27 cellular contexts compared by ENCODE assay signal in genomic region chr12:31781894-31782540, GRCh38. TPM values are rescaled to one million over a fixed set of nuclear protein-coding genes. Genes with fewer than 3 reads are reported as not detected.
DNase-seq lines count a peak whose midpoint lies in the region; ATAC-seq and TF ChIP-seq lines count a peak whose summit lies in the region.
"Had no signal": no experiment of that assay in that cellular context is flagged by ENCODE, and none has a peak within 500 bp of the region (broad histone marks: within the 10 kb centered on the region; RNA-seq: fewer than 3 reads in every experiment).

No MANE protein-coding gene starts in this region.

- H3K4me2 ChIP-seq in OCI-LY1 (ENCODE audit: low read length) (no peak overlapping the region), hepatocyte (no peak overlapping the region)

- H3K9me3 Mint-ChIP-seq in activated naive CD4-positive, alpha-beta T cell treated with anti-CD3 and anti-CD28 coated beads, Interleukin-2, amount 10 ng/mL, durations not matched to agents 7 days and 5 days: peaks cover 14% of the 10 kb centered on the region
- H3K9me3 Mint-ChIP-seq in activated CD4-positive, alpha-beta memory T cell treated with anti-CD3 and anti-CD28 coated beads for 36 hours: peaks cover 11% of the 10 kb centered on the region

- H3K27ac ChIP-seq in OCI-LY1 (ENCODE audit: low read depth, low read length, poor library complexity, severe bottlenecking): no peak overlapping the region
- H3K27ac ChIP-seq in hepatocyte: no peak overlapping the region
- H3K27ac ChIP-seq: Peyer's patch, SK-N-MC had no signal

- intact Hi-C loops in activated CD4-positive, alpha-beta memory T cell treated with anti-CD3 and anti-CD28 coated beads for 36 hours (cut with micrococcal nuclease): no loop called here

- no peaks in the 10 kb centered on the region for H3K4me1 Mint-ChIP-seq in activated naive CD4-positive, alpha-beta T cell treated with anti-CD3 and anti-CD28 coated beads, Interleukin-2, amount 10 ng/mL, durations not matched to agents 7 days and 5 days
- H3K4me1 Mint-ChIP-seq in activated CD4-positive, alpha-beta memory T cell treated with anti-CD3 and anti-CD28 coated beads for 36 hours (ENCODE audit: low read depth): no peaks in the 10 kb centered on the region

- no peak overlapping the region for H3K4me3 Mint-ChIP-seq in activated naive CD4-positive, alpha-beta T cell treated with anti-CD3 and anti-CD28 coated beads, Interleukin-2, amount 10 ng/mL, durations not matched to agents 7 days and 5 days
- no peak overlapping the region for H3K4me3 Mint-ChIP-seq in activated CD4-positive, alpha-beta memory T cell treated with anti-CD3 and anti-CD28 coated beads for 36 hours
- H3K4me3 Mint-ChIP-seq: CD14-positive monocyte; CD8-positive, alpha-beta memory T cell had no signal

- no peaks in the 10 kb centered on the region for H3K27me3 Mint-ChIP-seq in activated naive CD4-positive, alpha-beta T cell treated with anti-CD3 and anti-CD28 coated beads, Interleukin-2, amount 10 ng/mL, durations not matched to agents 7 days and 5 days
- no peaks in the 10 kb centered on the region for H3K27me3 Mint-ChIP-seq in activated CD4-positive, alpha-beta memory T cell treated with anti-CD3 and anti-CD28 coated beads for 36 hours
- H3K27me3 Mint-ChIP-seq: CD8-positive, alpha-beta memory T cell had no signal

- no peak for TF ChIP-seq CTCF in OCI-LY1 (IDR thresholded peaks at IDR 0.05; ENCODE audit: low read length)
- no peak for TF ChIP-seq CTCF in hepatocyte (IDR thresholded peaks at IDR 0.05; ENCODE audit: poor library complexity)

- no peak overlapping the region for H3K4me3 ChIP-seq in OCI-LY1 (ENCODE audit: low read depth, low read length, poor library complexity, severe bottlenecking)
- no peak overlapping the region for H3K4me3 ChIP-seq in hepatocyte
- H3K4me3 ChIP-seq: GM12878, Peyer's patch, SK-N-MC had no signal

- H3K36me3 ChIP-seq in OCI-LY1 (ENCODE audit: insufficient read depth, low read length) (no peaks in the 10 kb centered on the region), hepatocyte (replicated peaks; ENCODE audit: insufficient read depth, low read depth) (no peaks in the 10 kb centered on the region)
- H3K36me3 ChIP-seq: BE2C, Peyer's patch had no signal

- peaks cover 7% of the 10 kb centered on the region for H3K36me3 Mint-ChIP-seq in activated naive CD4-positive, alpha-beta T cell treated with anti-CD3 and anti-CD28 coated beads, Interleukin-2, amount 10 ng/mL, durations not matched to agents 7 days and 5 days
- no peaks in the 10 kb centered on the region for H3K36me3 Mint-ChIP-seq in activated CD4-positive, alpha-beta memory T cell treated with anti-CD3 and anti-CD28 coated beads for 36 hours

- no peak overlapping the region for H3K9ac ChIP-seq in OCI-LY1 (ENCODE audit: low read length)

- CTCF ChIA-PET in activated naive CD4-positive, alpha-beta T cell treated with anti-CD3 and anti-CD28 coated beads, Interleukin-2, amount 10 ng/mL, durations not matched to agents 7 days and 5 days (lab: Charles Lee): interaction anchor here (0.6 kb wide), 1 partner anchor 52 kb away, joined by 3 read pairs; no protein-coding TSS in a partner anchor
- CTCF ChIA-PET in activated CD4-positive, alpha-beta memory T cell treated with anti-CD3 and anti-CD28 coated beads for 36 hours (lab: Charles Lee): interaction anchor here (0.6 kb wide), 1 partner anchor 490 kb away, joined by 3 read pairs; no protein-coding TSS in a partner anchor

- H4K20me1 ChIP-seq in OCI-LY1 (ENCODE audit: insufficient read depth, low read length) (no peaks in the 10 kb centered on the region), hepatocyte (ENCODE audit: insufficient read depth, poor library complexity, severe bottlenecking) (no peaks in the 10 kb centered on the region)

- POLR2A ChIA-PET in activated CD4-positive, alpha-beta memory T cell treated with anti-CD3 and anti-CD28 coated beads for 36 hours (lab: Charles Lee): no interaction called here

- ATAC-seq in left lobe of liver: no peak
- ATAC-seq: GM12878 had no signal

- H3K4me1 ChIP-seq in OCI-LY1 (ENCODE audit: insufficient read depth, low read length, severe bottlenecking) (peaks cover 22% of the 10 kb centered on the region), hepatocyte (ENCODE audit: insufficient read depth) (no peaks in the 10 kb centered on the region)
- H3K4me1 ChIP-seq: BE2C, Peyer's patch had no signal

- WGBS in hepatocyte (ENCODE audit: low lambda C conversion rate, missing lambda C conversion rate): 90% methylated on average over 17 of the region's 17 CpGs

- no peaks in the 10 kb centered on the region for H3K9me3 ChIP-seq in OCI-LY1 (ENCODE audit: low read length)
- no peaks in the 10 kb centered on the region for H3K9me3 ChIP-seq in hepatocyte (ENCODE audit: low read depth)
- H3K9me3 ChIP-seq: BE2C, Peyer's patch had no signal

- no peaks in the 10 kb centered on the region for H3F3A ChIP-seq in OCI-LY1 (ENCODE audit: insufficient read depth, low read length)

- H3K9me2 ChIP-seq in OCI-LY1 (ENCODE audit: low read depth, low read length): no peaks in the 10 kb centered on the region
- H3K9me2 ChIP-seq in hepatocyte (replicated peaks; ENCODE audit: insufficient read depth): no peaks in the 10 kb centered on the region

- H2AFZ ChIP-seq in OCI-LY1 (ENCODE audit: low read length) (peak overlapping the region; percentile 89; the same call in 1 of the 2 replicates), hepatocyte (no peak overlapping the region)

- H3K27ac Mint-ChIP-seq in activated naive CD4-positive, alpha-beta T cell treated with anti-CD3 and anti-CD28 coated beads, Interleukin-2, amount 10 ng/mL, durations not matched to agents 7 days and 5 days: peak overlapping the region; percentile 45
- H3K27ac Mint-ChIP-seq in activated CD4-positive, alpha-beta memory T cell treated with anti-CD3 and anti-CD28 coated beads for 36 hours: no peak overlapping the region
- H3K27ac Mint-ChIP-seq: CD14-positive monocyte; CD8-positive, alpha-beta memory T cell had no signal

- DNase-seq in activated naive CD4-positive, alpha-beta T cell treated with anti-CD3 and anti-CD28 coated beads, Interleukin-2, amount 10 ng/mL, durations not matched to agents 7 days and 5 days: no peak
- no peak for DNase-seq in activated naive CD4-positive, alpha-beta T cell treated with Interleukin-2 at 50 U/mL for 16 hours
- DNase-seq in left lobe of liver (ENCODE audit: low spot score) (peak; percentile 33), LoVo (ENCODE audit: low spot score) (no peak), hepatocyte (ENCODE audit: low spot score) (no peak)
- DNase-seq in activated CD4-positive, alpha-beta memory T cell treated with anti-CD3 and anti-CD28 coated beads for 36 hours: no peak
- DNase-seq: 8988T; ACHN; BE2C; CD8-positive, alpha-beta memory T cell; DMS 273 treated with DMSO at 0.1 percent for 48 hours; DMS79; EL; GDM1; KG1; NCI-H1092; NCI-H1417 treated with DMSO at 0.1 percent for 48 hours; NCI-H1694 treated with DMSO at 0.1 percent for 48 hours; NCI-H2081; NCI-H2227 treated with DMSO at 0.1 percent for 48 hours; NCI-H526 treated with DMSO at 0.1 percent for 48 hours; Peyer's patch; SIG-M5 had no signal

- no peaks in the 10 kb centered on the region for H3K27me3 ChIP-seq in OCI-LY1 (ENCODE audit: insufficient read depth, low read length)
- no peaks in the 10 kb centered on the region for H3K27me3 ChIP-seq in hepatocyte
- H3K27me3 ChIP-seq: BE2C, Peyer's patch had no signal

- H3K79me2 ChIP-seq in OCI-LY1 (ENCODE audit: insufficient read depth, low read length) (no peaks in the 10 kb centered on the region), hepatocyte (no peaks in the 10 kb centered on the region)

RNA-seq across cellular contexts. Expression of gene AMN1, which starts 53.2 kb away (rescaled TPM):
- total RNA-seq in left lobe of liver: 1.6 TPM
- total RNA-seq in activated CD4-positive, alpha-beta memory T cell treated with anti-CD3 and anti-CD28 coated beads for 36 hours: 1 to 10 TPM; 3.2 to 4.7 TPM
- 11.9 and 14.0 TPM in 2 replicates for total RNA-seq in hepatocyte
- 8.3 and 9.3 TPM in 2 replicates for polyA plus RNA-seq in hepatocyte
